ENCODE assay signal across 27 cellular contexts in genomic region chr2:172708247-172708646, GRCh38.
DNase-seq lines count a peak whose midpoint lies in the region; TF ChIP-seq lines count a peak whose summit lies in the region.
"Had no signal": no experiment of that assay in that cellular context is flagged by ENCODE, and none has a peak within 500 bp of the region (broad histone marks: within the 10 kb centered on the region; RNA-seq: fewer than 3 reads in every experiment).

No MANE protein-coding gene starts in this region.

- H3K36me3 ChIP-seq in HEK293 (ENCODE audit: control insufficient read depth in 2 of 2, insufficient read depth in 1 of 2, low read length in 2 of 2), result no peaks in the 10 kb centered on the region
- H3K36me3 ChIP-seq: BE2C; BLaER1; BLaER1 treated with 17β-estradiol and CSF1 and Interleukin-3, amounts not matched to agents 10 nM and 100 nM had no signal

- CTCF ChIA-PET in HEK293 (lab: Yijun Ruan, JAX), result interaction anchor here (1.1 to 4.1 kb wide), 2 partner anchors 113 to 267 kb away, joined by 3 to 42 read pairs; no protein-coding TSS in a partner anchor

- no peak for TF ChIP-seq CTCF in HEK293 (tag by site-specific recombination; IDR thresholded peaks at IDR 0.05)

- DNase-seq in ecto neural progenitor cell (ENCODE audit: low spot score), result no peak
- DNase-seq: 8988T; ACHN; AML-193; BE2C; C1 segment of cervical spinal cord; Caco-2; Calu3; CD4-positive, alpha-beta memory T cell; CD4-positive, alpha-beta T cell; CD4-positive, CD25-positive, alpha-beta regulatory T cell; CD8-positive, alpha-beta memory T cell; CD8-positive, alpha-beta T cell; COR-L47; DMS 273 treated with DMSO at 0.1 percent for 48 hours; DMS153; DMS53; DMS79; DMS79 treated with DMSO at 0.1 percent for 48 hours; DND-41; EL had no signal

- no peak overlapping the region for H3K4me3 ChIP-seq in HEK293 (ENCODE audit: low read depth, low read length)
- H3K4me3 ChIP-seq: A549; BLaER1; BLaER1 treated with 17β-estradiol and CSF1 and Interleukin-3, amounts not matched to agents 10 nM and 100 nM had no signal

- 0 out of 2 replicates have a peak, but pooled peaks cover 3% of the 10 kb centered on the region for H3K4me1 ChIP-seq in HEK293 (ENCODE audit: control insufficient read depth, insufficient read depth, low read length)
- H3K4me1 ChIP-seq: BE2C, Caco-2 had no signal

- H3K27ac ChIP-seq in HEK293 (ENCODE audit: extremely low read depth, low read depth, low read length), result no peak overlapping the region
- H3K27ac ChIP-seq: 22Rv1; A549; BLaER1; BLaER1 treated with 17β-estradiol and CSF1 and Interleukin-3, amounts not matched to agents 10 nM and 100 nM; C4-2B had no signal

- no peaks in the 10 kb centered on the region for H3K9me3 ChIP-seq in HEK293 (ENCODE audit: control insufficient read depth, insufficient read depth, low read depth, low read length)
- H3K9me3 ChIP-seq: A549, BE2C had no signal

- POLR2A ChIA-PET in HEK293 (lab: Yijun Ruan, JAX), result no interaction called here

TF ChIP-seq in HEK293, 187 proteins besides CTCF, POLR2A, EP300 and RAD21:
- TF ChIP-seq, protein P1, sequence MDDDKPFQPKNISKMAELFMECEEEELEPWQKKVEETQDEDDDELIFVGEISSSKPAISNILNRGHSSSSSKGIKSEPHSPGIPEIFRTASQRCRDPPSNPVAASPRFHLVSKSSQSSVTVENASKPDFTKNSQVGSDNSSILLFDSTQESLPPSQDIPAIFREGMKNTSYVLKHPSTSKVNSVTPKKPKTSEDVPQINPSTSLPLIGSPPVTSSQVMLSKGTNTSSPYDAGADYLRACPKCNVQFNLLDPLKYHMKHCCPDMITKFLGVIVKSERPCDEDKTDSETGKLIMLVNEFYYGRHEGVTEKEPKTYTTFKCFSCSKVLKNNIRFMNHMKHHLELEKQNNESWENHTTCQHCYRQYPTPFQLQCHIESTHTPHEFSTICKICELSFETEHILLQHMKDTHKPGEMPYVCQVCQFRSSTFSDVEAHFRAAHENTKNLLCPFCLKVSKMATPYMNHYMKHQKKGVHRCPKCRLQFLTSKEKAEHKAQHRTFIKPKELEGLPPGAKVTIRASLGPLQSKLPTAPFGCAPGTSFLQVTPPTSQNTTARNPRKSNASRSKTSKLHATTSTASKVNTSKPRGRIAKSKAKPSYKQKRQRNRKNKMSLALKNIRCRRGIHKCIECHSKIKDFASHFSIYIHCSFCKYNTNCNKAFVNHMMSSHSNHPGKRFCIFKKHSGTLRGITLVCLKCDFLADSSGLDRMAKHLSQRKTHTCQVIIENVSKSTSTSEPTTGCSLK (tag by site-specific recombination; IDR thresholded peaks at IDR 0.05), result no peak
- TF ChIP-seq KLF10 (tag by site-specific recombination; IDR thresholded peaks at IDR 0.05) (no peak), ZNF311 (tag by site-specific recombination; IDR thresholded peaks at IDR 0.05; ENCODE audit: borderline replicate concordance) (no peak), ZNF664 (tag by site-specific recombination; IDR thresholded peaks at IDR 0.05) (peak; percentile 95), ZBTB7A (tag by site-specific recombination; IDR thresholded peaks at IDR 0.05; ENCODE audit: low read depth) (no peak)
